Comparison of ENCODE assay signal across 13 cellular contexts in the genomic region with DNA sequence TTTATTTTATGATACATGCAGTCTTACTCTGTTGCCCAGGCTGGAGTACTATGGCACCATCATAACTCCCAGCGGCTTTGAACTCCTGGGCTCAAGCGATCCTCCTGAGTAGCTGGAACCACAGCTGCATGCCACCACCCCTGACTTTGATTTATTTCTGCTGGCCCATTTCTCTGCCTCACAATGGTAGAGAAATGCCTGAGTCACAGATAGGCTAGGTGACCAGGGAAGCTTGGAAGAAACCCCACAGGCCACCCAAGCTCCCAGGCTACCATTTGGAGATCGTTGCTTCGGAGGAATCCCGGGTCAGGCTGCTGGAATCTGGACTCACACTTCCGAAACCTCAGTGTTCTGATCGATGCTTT. TPM values are rescaled to one million over a fixed set of nuclear protein-coding genes. Genes with fewer than 3 reads are reported as not detected.
DNase-seq lines count a peak whose midpoint lies in the region; ATAC-seq and TF ChIP-seq lines count a peak whose summit lies in the region.
"Had no signal": no experiment of that assay in that cellular context is flagged by ENCODE, and none has a peak within 500 bp of the region (broad histone marks: within the 10 kb centered on the region; RNA-seq: fewer than 3 reads in every experiment).

No MANE protein-coding gene starts in this region.

- H3K4me3 ChIP-seq in AG10803 (ENCODE audit: low read length), result no peak overlapping the region
- no peak overlapping the region for H3K4me3 ChIP-seq in PC-3 (ENCODE audit: low read length)
- no peak overlapping the region for H3K4me3 ChIP-seq in colonic mucosa
- no peak overlapping the region for H3K4me3 ChIP-seq in mesenchymal stem cell (ENCODE audit: insufficient read depth in 1 of 2, low read depth in 1 of 2, low read length in 2 of 2)
- H3K4me3 ChIP-seq: lower lobe of right lung, testis had no signal

- no peak overlapping the region for H4K8ac ChIP-seq in mesenchymal stem cell (ENCODE audit: low read length)

- H3K9ac ChIP-seq in PC-3 (ENCODE audit: low read length) (peak overlapping the region; percentile 62), colonic mucosa (ENCODE audit: low read depth in 2 of 2, low read length in 2 of 2) (peak overlapping the region in 1 of 2 donors; percentile 35), mesenchymal stem cell (ENCODE audit: low read length) (peak overlapping the region; percentile 57)

- no peak overlapping the region for H2AK5ac ChIP-seq in mesenchymal stem cell (ENCODE audit: low read length, severe bottlenecking)

- H3K4me1 ChIP-seq in PC-3 (ENCODE audit: insufficient read depth, low read length) (peaks cover 33% of the 10 kb centered on the region), colonic mucosa (peaks cover 5% of the 10 kb centered on the region), mesenchymal stem cell (ENCODE audit: control insufficient read depth, insufficient read depth, low read depth, low read length) (peaks cover 11% of the 10 kb centered on the region)
- H3K4me1 ChIP-seq: testis had no signal

- TF ChIP-seq CTCF in AG10803 (conservative IDR thresholded peaks at IDR 0.05; ENCODE audit: low read length), result no peak
- TF ChIP-seq CTCF in PC-3 (conservative IDR thresholded peaks at IDR 0.05; ENCODE audit: low read depth, low read length), result no peak
- no peak for TF ChIP-seq CTCF in colonic mucosa (IDR thresholded peaks at IDR 0.05)

- H2BK12ac ChIP-seq in mesenchymal stem cell (ENCODE audit: low read length in 2 of 2), result no peak overlapping the region

- H2BK120ac ChIP-seq in mesenchymal stem cell (ENCODE audit: low read depth, low read length), result no peak overlapping the region

- 84% methylated on average over 7 of the region's 7 CpGs for WGBS in mesenchymal stem cell

- no peak overlapping the region for H2BK5ac ChIP-seq in mesenchymal stem cell (ENCODE audit: low read depth, low read length, poor library complexity, severe bottlenecking)

- no peaks in the 10 kb centered on the region for H3K9me3 Mint-ChIP-seq in activated T-cell treated with anti-CD3 and anti-CD28 coated beads, Interleukin-2, amount 50 U/mL, for 4 hours
- H3K9me3 Mint-ChIP-seq: activated CD4-positive, alpha-beta memory T cell treated with anti-CD3 and anti-CD28 coated beads for 36 hours had no signal

- no TSS peak for BruUV-seq in PC-3 (replicated peaks; lab: Mats Ljungman, UMichigan)

- no peaks in the 10 kb centered on the region for H3F3A ChIP-seq in PC-3 (ENCODE audit: low read length, unreplicated experiment)

- H3K23ac ChIP-seq in mesenchymal stem cell (ENCODE audit: low read length in 2 of 2), result no peak overlapping the region

- H3K27ac ChIP-seq in PC-3 (ENCODE audit: low read length), result peak overlapping the region; percentile 89
- H3K27ac ChIP-seq in colonic mucosa, result peak overlapping the region; percentile 60
- no peak overlapping the region for H3K27ac ChIP-seq in mesenchymal stem cell (ENCODE audit: low read length, poor library complexity, severe bottlenecking)
- H3K27ac ChIP-seq: neutrophil, testis had no signal

- no peak for ATAC-seq in PC-3
- no peak for ATAC-seq in activated T-cell treated with anti-CD3 and anti-CD28 coated beads, Interleukin-2, amount 50 U/mL, for 4 hours
- ATAC-seq in GM18511 (IDR thresholded peaks at IDR 0.05; ENCODE audit: unreplicated experiment), result no peak

- no peak overlapping the region for H3K4ac ChIP-seq in mesenchymal stem cell (ENCODE audit: low read depth in 1 of 2, low read length in 2 of 2)

- peak; percentile 42 for DNase-seq in AG10803 (ENCODE audit: low read depth)
- peak; percentile 31 for DNase-seq in PC-3
- DNase-seq in colonic mucosa, result no peak
- DNase-seq in mesenchymal stem cell, result peak; percentile 33
- no peak for DNase-seq in activated CD4-positive, alpha-beta T cell treated with anti-CD3 and anti-CD28 coated beads for 1 hour
- DNase-seq in activated T-cell treated with anti-CD3 and anti-CD28 coated beads, Interleukin-2, amount 50 U/mL, for 4 hours, result no peak
- no peak for DNase-seq in NCI-H1092 treated with DMSO at 0.1 percent for 48 hours (lab: John Stamatoyannopoulos, UW)
- DNase-seq: hypothalamus, lower lobe of right lung, testis had no signal

- H3K36me3 Mint-ChIP-seq in activated T-cell treated with anti-CD3 and anti-CD28 coated beads, Interleukin-2, amount 50 U/mL, for 4 hours (ENCODE audit: insufficient read depth), result no peaks in the 10 kb centered on the region
- H3K36me3 Mint-ChIP-seq: activated CD4-positive, alpha-beta memory T cell treated with anti-CD3 and anti-CD28 coated beads for 36 hours had no signal

- no peaks in the 10 kb centered on the region for H3K4me1 Mint-ChIP-seq in activated T-cell treated with anti-CD3 and anti-CD28 coated beads, Interleukin-2, amount 50 U/mL, for 4 hours (ENCODE audit: low read depth)

- H3K27me3 ChIP-seq in PC-3 (ENCODE audit: low read length) (no peaks in the 10 kb centered on the region), colonic mucosa (no peaks in the 10 kb centered on the region), mesenchymal stem cell (ENCODE audit: control insufficient read depth in 1 of 2, insufficient read depth in 1 of 2, low read length in 2 of 2) (no peaks in the 10 kb centered on the region)
- H3K27me3 ChIP-seq: testis had no signal

- H3K36me3 ChIP-seq in PC-3 (ENCODE audit: low read depth, low read length) (no peaks in the 10 kb centered on the region), colonic mucosa (no peaks in the 10 kb centered on the region), mesenchymal stem cell (ENCODE audit: control insufficient read depth in 1 of 2, insufficient read depth in 2 of 2, low read depth in 1 of 2, low read length in 2 of 2) (no peaks in the 10 kb centered on the region)
- H3K36me3 ChIP-seq: lower lobe of right lung, neutrophil had no signal

- H3K79me1 ChIP-seq in mesenchymal stem cell (replicated peaks; ENCODE audit: low read length, poor library complexity, severe bottlenecking), result no peaks in the 10 kb centered on the region

- H3K79me2 ChIP-seq in PC-3 (ENCODE audit: low read length), result no peaks in the 10 kb centered on the region

- H3K18ac ChIP-seq in mesenchymal stem cell (ENCODE audit: low read depth in 1 of 2, low read length in 2 of 2), result peak overlapping the region in 1 of 2 experiments; percentile 13

- no peak overlapping the region for H3K14ac ChIP-seq in mesenchymal stem cell (ENCODE audit: low read length in 2 of 2)

- intact Hi-C loops in PC-3 (cut with micrococcal nuclease), result loop anchor here (5.0 kb wide), 2 partner anchors 66 to 136 kb away; partner anchors contain the start of gene BRI3
- intact Hi-C loops in colonic mucosa (cut with DNase I), result no loop called here

- no peaks in the 10 kb centered on the region for H3K9me3 ChIP-seq in PC-3 (ENCODE audit: low read length)
- no peaks in the 10 kb centered on the region for H3K9me3 ChIP-seq in colonic mucosa
- H3K9me3 ChIP-seq in mesenchymal stem cell (ENCODE audit: control insufficient read depth, low read length), result no peaks in the 10 kb centered on the region
- H3K9me3 ChIP-seq: lower lobe of right lung, neutrophil, testis had no signal

- no peak overlapping the region for H2BK15ac ChIP-seq in mesenchymal stem cell (ENCODE audit: low read depth, poor library complexity, severe bottlenecking)

- H4K20me1 ChIP-seq in PC-3 (ENCODE audit: low read length), result no peaks in the 10 kb centered on the region

- H3K9me2 ChIP-seq in PC-3 (replicated peaks; ENCODE audit: low read length), result no peaks in the 10 kb centered on the region

- peak overlapping the region; percentile 50 for H3K4me2 ChIP-seq in PC-3 (ENCODE audit: low read length)
- no peak overlapping the region for H3K4me2 ChIP-seq in mesenchymal stem cell (ENCODE audit: low read length, poor library complexity, severe bottlenecking)

- H4K91ac ChIP-seq in mesenchymal stem cell (ENCODE audit: low read length), result no peak overlapping the region

- H2AFZ ChIP-seq in PC-3 (ENCODE audit: low read length), result no peak overlapping the region
- no peak overlapping the region for H2AFZ ChIP-seq in mesenchymal stem cell (ENCODE audit: low read depth, low read length)

- H3K27me3 Mint-ChIP-seq in activated T-cell treated with anti-CD3 and anti-CD28 coated beads, Interleukin-2, amount 50 U/mL, for 4 hours (ENCODE audit: low read depth), result peaks cover 11% of the 10 kb centered on the region

- POLR2A ChIA-PET in PC-3 (lab: Charles Lee; ENCODE audit: unreplicated experiment), result interaction anchor here (0.5 to 1.0 kb wide), 2 partner anchors 8 to 17 kb away, joined by 4 to 6 read pairs; partner anchors contain the start of gene BAIAP2L1

- CTCF ChIA-PET in PC-3 (lab: Charles Lee), result interaction anchor here (0.6 to 1.8 kb wide), 4 partner anchors 17 to 462 kb away, joined by 4 to 10 read pairs (median 9); partner anchors contain the start of gene BAIAP2L1

- no peak overlapping the region for H3K4me3 Mint-ChIP-seq in activated T-cell treated with anti-CD3 and anti-CD28 coated beads, Interleukin-2, amount 50 U/mL, for 4 hours
- H3K4me3 Mint-ChIP-seq: activated CD4-positive, alpha-beta memory T cell treated with anti-CD3 and anti-CD28 coated beads for 36 hours had no signal

RNA-seq across cellular contexts. Expression of gene BAIAP2L1, which starts 17.4 kb away (rescaled TPM):
- 18.9 and 30.5 TPM in 2 replicates for total RNA-seq in PC-3 (2014; rRNA removed)
- total RNA-seq in colonic mucosa, result 10 to 100 TPM; 63.9 to 66.2 TPM
- polyA plus RNA-seq in mesenchymal stem cell (2013, experiment 1 of 2), result 10.1 TPM
- polyA plus RNA-seq in mesenchymal stem cell (2013, experiment 2 of 2), result 10.6 TPM
- total RNA-seq in activated T-cell treated with anti-CD3 and anti-CD28 coated beads, Interleukin-2, amount 50 U/mL, for 4 hours, result 1 to 10 TPM in 1 of 3 donors, under 1 TPM in 2; 0.34 to 1.2 (median 0.56) TPM

Comparison
In these comparisons a context has a peak if more than half of its experiments do, and no peak if none do; other contexts are left out.
1. DNase-seq: peak in AG10803 (single experiment), PC-3 (single experiment) and mesenchymal stem cell (single experiment); none in colonic mucosa (single experiment), activated CD4-positive, alpha-beta T cell treated with anti-CD3 and anti-CD28 coated beads for 1 hour (single experiment), activated T-cell treated with anti-CD3 and anti-CD28 coated beads, Interleukin-2, amount 50 U/mL, for 4 hours (single experiment) and NCI-H1092 treated with DMSO at 0.1 percent for 48 hours (single experiment).